Comparison of ENCODE assay signal across 12 cellular contexts in genomic region chr4:76611611-76612010, GRCh38.
DNase-seq lines count a peak whose midpoint lies in the region; ATAC-seq and TF ChIP-seq lines count a peak whose summit lies in the region.
"Had no signal": no experiment of that assay in that cellular context is flagged by ENCODE, and none has a peak within 500 bp of the region (broad histone marks: within the 10 kb centered on the region; RNA-seq: fewer than 3 reads in every experiment).

No MANE protein-coding gene starts in this region.

- H3K9me3 ChIP-seq in esophagus squamous epithelium (no peaks in the 10 kb centered on the region), mucosa of descending colon (no peaks in the 10 kb centered on the region), tibial nerve (no peaks in the 10 kb centered on the region)

- H3K4me3 ChIP-seq in esophagus squamous epithelium (peak overlapping the region in 1 of 4 donors; percentile 37), mucosa of descending colon (no peak overlapping the region), tibial nerve (no peak overlapping the region)

- WGBS in esophagus squamous epithelium, 2 donors, result 24 to 48% methylated on average over 4 to 5 of the region's 5 CpGs
- WGBS in tibial nerve, 2 donors, result 27 to 50% methylated on average over 5 of the region's 5 CpGs

- DNase-seq in NCI-H226 (peak; percentile 29), esophagus squamous epithelium (lab: John Stamatoyannopoulos, UW) (no peak), mucosa of descending colon (peak; percentile 78 to 80 (median 79)), tibial nerve (ENCODE audit: low spot score in 2 of 2) (peak in 1 of 2 donors; percentile 19), medulla oblongata (ENCODE audit: extremely low spot score) (no peak)
- DNase-seq in stimulated activated CD4-positive, alpha-beta T cell treated with anti-CD3 and anti-CD28 coated beads, Interleukin-2, amount 100 ng/mL, for 24 hours, result no peak
- DNase-seq: NCI-H1417 treated with DMSO at 0.1 percent for 48 hours; NCI-H774; stimulated activated CD4-positive, alpha-beta T cell treated with anti-CD3 and anti-CD28 coated beads, Interleukin-12 subunit alpha, Interleukin-12 subunit beta, amount 100 ng/mL, for 4 hours; T-helper 1 cell had no signal

- intact Hi-C loops in esophagus squamous epithelium (cut with DNase I) (no loop called here), mucosa of descending colon (cut with DNase I, micrococcal nuclease) (no loop called here)

- H3K36me3 ChIP-seq in esophagus squamous epithelium, result no peaks in the 10 kb centered on the region
- no peaks in the 10 kb centered on the region for H3K36me3 ChIP-seq in mucosa of descending colon (ENCODE audit: low read depth)
- H3K36me3 ChIP-seq in tibial nerve, result no peaks in the 10 kb centered on the region

- TF ChIP-seq POLR2A in esophagus squamous epithelium (IDR thresholded peaks at IDR 0.05) (no peak), tibial nerve (IDR thresholded peaks at IDR 0.05) (no peak)

- no peak for TF ChIP-seq CTCF in esophagus squamous epithelium (IDR thresholded peaks at IDR 0.05)
- no peak for TF ChIP-seq CTCF in mucosa of descending colon (IDR thresholded peaks at IDR 0.05)
- no peak for TF ChIP-seq CTCF in tibial nerve (IDR thresholded peaks at IDR 0.05)

- no peaks in the 10 kb centered on the region for H3K27me3 ChIP-seq in esophagus squamous epithelium
- H3K27me3 ChIP-seq in tibial nerve, result no peaks in the 10 kb centered on the region

- peaks cover 0 to 18% (median 0%) of the 10 kb centered on the region in 3 donors for H3K4me1 ChIP-seq in esophagus squamous epithelium
- peaks cover 55% of the 10 kb centered on the region for H3K4me1 ChIP-seq in mucosa of descending colon (ENCODE audit: low read depth)
- H3K4me1 ChIP-seq in tibial nerve, result peaks cover 0 to 45% (median 7%) of the 10 kb centered on the region in 4 donors

- peak; percentile 94 for ATAC-seq in mucosa of descending colon
- no peak for ATAC-seq in HG03378 (IDR thresholded peaks at IDR 0.05; ENCODE audit: unreplicated experiment)
- no peak for ATAC-seq in GM19455 (IDR thresholded peaks at IDR 0.05; ENCODE audit: unreplicated experiment)

- H3K27ac ChIP-seq in esophagus squamous epithelium (peak overlapping the region; percentile 36 to 72 (median 54)), tibial nerve (peak overlapping the region in 3 of 4 donors; percentile 30 to 80 (median 36))

- TF ChIP-seq EP300 in tibial nerve (IDR thresholded peaks at IDR 0.05), result peak in 1 of 2 donors; percentile 21

Comparison
In these comparisons a context has a peak if more than half of its experiments do, and no peak if none do; other contexts are left out.
1. DNase-seq: peak in NCI-H226 (single experiment) and mucosa of descending colon (3 of 3); none in esophagus squamous epithelium (single experiment), stimulated activated CD4-positive, alpha-beta T cell treated with anti-CD3 and anti-CD28 coated beads, Interleukin-2, amount 100 ng/mL, for 24 hours (0 of 2) and medulla oblongata (single experiment).